In genomic region chr1:229661022-229661877, GRCh38 we compare ENCODE assay signal across 1 cellular context.
TF ChIP-seq lines count a peak whose summit lies in the region.

No MANE protein-coding gene starts in this region.

TF ChIP-seq in HCT116, 20 proteins besides CTCF, POLR2A, EP300 and RAD21 (continued from another document):
- no peak for TF ChIP-seq SRF (IDR thresholded peaks at IDR 0.05; ENCODE audit: low read depth)
